2 cellular contexts compared by ENCODE assay signal in the genomic region with DNA sequence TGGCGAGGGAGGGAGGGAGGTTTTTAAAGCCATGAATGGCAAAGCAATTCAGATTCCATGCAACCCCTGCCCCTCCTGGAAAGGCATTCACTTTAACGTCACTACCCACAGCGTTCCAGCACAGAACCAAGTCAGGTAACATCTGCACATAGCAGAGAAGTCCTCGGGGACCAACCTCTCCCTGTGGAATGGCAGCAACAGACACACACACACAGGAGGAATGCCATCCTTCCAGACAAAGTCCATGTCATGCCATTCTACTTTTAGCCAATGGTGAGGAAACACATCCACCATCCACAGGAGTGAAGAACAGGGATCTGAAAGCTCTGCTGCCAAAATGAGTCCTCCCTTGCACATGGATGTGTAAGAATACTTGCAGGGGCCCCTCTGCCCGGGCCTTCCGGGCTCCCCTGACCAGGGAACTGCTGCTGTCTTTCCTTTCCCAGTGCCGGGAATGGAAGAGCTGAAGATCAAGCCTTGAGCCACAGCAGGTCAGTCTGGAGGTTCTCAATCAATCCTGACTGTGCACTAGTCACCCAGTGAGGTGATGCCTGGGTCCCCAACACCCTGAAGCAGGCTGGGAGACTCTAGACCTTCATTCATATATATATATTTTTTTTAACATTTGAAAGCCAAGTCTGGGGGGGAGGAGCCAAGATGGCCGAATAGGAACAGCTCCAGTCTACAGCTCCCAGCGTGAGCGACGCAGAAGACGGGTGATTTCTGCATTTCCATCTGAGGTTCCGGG.
TF ChIP-seq lines count a peak whose summit lies in the region.

No MANE protein-coding gene starts in this region.

TF ChIP-seq in GM23338, 12 proteins besides CTCF, POLR2A, EP300 and RAD21:
- TF ChIP-seq CREB1 (CRISPR knock-in tag; IDR thresholded peaks at IDR 0.05; ENCODE audit: low read depth): no peak
- TF ChIP-seq ZNF331 (CRISPR knock-in tag; IDR thresholded peaks at IDR 0.05; ENCODE audit: low read depth): no peak
- TF ChIP-seq, protein P1, sequence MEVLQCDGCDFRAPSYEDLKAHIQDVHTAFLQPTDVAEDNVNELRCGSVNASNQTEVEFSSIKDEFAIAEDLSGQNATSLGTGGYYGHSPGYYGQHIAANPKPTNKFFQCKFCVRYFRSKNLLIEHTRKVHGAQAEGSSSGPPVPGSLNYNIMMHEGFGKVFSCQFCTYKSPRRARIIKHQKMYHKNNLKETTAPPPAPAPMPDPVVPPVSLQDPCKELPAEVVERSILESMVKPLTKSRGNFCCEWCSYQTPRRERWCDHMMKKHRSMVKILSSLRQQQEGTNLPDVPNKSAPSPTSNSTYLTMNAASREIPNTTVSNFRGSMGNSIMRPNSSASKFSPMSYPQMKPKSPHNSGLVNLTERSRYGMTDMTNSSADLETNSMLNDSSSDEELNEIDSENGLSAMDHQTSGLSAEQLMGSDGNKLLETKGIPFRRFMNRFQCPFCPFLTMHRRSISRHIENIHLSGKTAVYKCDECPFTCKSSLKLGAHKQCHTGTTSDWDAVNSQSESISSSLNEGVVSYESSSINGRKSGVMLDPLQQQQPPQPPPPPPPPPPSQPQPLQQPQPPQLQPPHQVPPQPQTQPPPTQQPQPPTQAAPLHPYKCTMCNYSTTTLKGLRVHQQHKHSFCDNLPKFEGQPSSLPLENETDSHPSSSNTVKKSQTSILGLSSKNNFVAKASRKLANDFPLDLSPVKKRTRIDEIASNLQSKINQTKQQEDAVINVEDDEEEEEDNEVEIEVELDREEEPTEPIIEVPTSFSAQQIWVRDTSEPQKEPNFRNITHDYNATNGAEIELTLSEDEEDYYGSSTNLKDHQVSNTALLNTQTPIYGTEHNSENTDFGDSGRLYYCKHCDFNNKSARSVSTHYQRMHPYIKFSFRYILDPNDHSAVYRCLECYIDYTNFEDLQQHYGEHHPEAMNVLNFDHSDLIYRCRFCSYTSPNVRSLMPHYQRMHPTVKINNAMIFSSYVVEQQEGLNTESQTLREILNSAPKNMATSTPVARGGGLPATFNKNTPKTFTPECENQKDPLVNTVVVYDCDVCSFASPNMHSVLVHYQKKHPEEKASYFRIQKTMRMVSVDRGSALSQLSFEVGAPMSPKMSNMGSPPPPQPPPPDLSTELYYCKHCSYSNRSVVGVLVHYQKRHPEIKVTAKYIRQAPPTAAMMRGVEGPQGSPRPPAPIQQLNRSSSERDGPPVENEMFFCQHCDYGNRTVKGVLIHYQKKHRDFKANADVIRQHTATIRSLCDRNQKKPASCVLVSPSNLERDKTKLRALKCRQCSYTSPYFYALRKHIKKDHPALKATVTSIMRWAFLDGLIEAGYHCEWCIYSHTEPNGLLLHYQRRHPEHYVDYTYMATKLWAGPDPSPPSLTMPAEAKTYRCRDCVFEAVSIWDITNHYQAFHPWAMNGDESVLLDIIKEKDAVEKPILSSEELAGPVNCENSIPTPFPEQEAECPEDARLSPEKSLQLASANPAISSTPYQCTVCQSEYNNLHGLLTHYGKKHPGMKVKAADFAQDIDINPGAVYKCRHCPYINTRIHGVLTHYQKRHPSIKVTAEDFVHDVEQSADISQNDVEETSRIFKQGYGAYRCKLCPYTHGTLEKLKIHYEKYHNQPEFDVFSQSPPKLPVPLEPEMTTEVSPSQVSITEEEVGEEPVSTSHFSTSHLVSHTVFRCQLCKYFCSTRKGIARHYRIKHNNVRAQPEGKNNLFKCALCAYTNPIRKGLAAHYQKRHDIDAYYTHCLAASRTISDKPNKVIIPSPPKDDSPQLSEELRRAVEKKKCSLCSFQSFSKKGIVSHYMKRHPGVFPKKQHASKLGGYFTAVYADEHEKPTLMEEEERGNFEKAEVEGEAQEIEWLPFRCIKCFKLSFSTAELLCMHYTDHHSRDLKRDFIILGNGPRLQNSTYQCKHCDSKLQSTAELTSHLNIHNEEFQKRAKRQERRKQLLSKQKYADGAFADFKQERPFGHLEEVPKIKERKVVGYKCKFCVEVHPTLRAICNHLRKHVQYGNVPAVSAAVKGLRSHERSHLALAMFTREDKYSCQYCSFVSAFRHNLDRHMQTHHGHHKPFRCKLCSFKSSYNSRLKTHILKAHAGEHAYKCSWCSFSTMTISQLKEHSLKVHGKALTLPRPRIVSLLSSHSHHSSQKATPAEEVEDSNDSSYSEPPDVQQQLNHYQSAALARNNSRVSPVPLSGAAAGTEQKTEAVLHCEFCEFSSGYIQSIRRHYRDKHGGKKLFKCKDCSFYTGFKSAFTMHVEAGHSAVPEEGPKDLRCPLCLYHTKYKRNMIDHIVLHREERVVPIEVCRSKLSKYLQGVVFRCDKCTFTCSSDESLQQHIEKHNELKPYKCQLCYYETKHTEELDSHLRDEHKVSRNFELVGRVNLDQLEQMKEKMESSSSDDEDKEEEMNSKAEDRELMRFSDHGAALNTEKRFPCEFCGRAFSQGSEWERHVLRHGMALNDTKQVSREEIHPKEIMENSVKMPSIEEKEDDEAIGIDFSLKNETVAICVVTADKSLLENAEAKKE (CRISPR knock-in tag; IDR thresholded peaks at IDR 0.05): no peak
- TF ChIP-seq, protein P2, sequence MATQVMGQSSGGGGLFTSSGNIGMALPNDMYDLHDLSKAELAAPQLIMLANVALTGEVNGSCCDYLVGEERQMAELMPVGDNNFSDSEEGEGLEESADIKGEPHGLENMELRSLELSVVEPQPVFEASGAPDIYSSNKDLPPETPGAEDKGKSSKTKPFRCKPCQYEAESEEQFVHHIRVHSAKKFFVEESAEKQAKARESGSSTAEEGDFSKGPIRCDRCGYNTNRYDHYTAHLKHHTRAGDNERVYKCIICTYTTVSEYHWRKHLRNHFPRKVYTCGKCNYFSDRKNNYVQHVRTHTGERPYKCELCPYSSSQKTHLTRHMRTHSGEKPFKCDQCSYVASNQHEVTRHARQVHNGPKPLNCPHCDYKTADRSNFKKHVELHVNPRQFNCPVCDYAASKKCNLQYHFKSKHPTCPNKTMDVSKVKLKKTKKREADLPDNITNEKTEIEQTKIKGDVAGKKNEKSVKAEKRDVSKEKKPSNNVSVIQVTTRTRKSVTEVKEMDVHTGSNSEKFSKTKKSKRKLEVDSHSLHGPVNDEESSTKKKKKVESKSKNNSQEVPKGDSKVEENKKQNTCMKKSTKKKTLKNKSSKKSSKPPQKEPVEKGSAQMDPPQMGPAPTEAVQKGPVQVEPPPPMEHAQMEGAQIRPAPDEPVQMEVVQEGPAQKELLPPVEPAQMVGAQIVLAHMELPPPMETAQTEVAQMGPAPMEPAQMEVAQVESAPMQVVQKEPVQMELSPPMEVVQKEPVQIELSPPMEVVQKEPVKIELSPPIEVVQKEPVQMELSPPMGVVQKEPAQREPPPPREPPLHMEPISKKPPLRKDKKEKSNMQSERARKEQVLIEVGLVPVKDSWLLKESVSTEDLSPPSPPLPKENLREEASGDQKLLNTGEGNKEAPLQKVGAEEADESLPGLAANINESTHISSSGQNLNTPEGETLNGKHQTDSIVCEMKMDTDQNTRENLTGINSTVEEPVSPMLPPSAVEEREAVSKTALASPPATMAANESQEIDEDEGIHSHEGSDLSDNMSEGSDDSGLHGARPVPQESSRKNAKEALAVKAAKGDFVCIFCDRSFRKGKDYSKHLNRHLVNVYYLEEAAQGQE (IDR thresholded peaks at IDR 0.05; ENCODE audit: unreplicated experiment): no peak

TF ChIP-seq in K562, 482 proteins besides CTCF, POLR2A, EP300 and RAD21:
- no peak for TF ChIP-seq ZNF140 (CRISPR knock-in tag; IDR thresholded peaks at IDR 0.05)
- TF ChIP-seq ZNF431 (CRISPR knock-in tag; IDR thresholded peaks at IDR 0.05): no peak
- no peak for TF ChIP-seq BMI1 (IDR thresholded peaks at IDR 0.05; ENCODE audit: low read length)
- TF ChIP-seq HEY1 (CRISPR knock-in tag; IDR thresholded peaks at IDR 0.05; ENCODE audit: borderline replicate concordance): no peak
- no peak for TF ChIP-seq PTBP1 (IDR thresholded peaks at IDR 0.05; ENCODE audit: low read depth, low read length)
- TF ChIP-seq FOXA3 (CRISPR knock-in tag; conservative IDR thresholded peaks at IDR 0.05 in 1 of 2, IDR thresholded peaks at IDR 0.05 in 1 of 2): no peak
- TF ChIP-seq NFATC3 (IDR thresholded peaks at IDR 0.05): no peak
- no peak for TF ChIP-seq NFE2L1 (tag; IDR thresholded peaks at IDR 0.05; ENCODE audit: borderline replicate concordance, low read depth)
- TF ChIP-seq ZNF408 (CRISPR knock-in tag; IDR thresholded peaks at IDR 0.05; ENCODE audit: low read depth): no peak
- TF ChIP-seq ZNF586 (CRISPR knock-in tag; conservative IDR thresholded peaks at IDR 0.05): no peak
- TF ChIP-seq ZNF146 (CRISPR knock-in tag; IDR thresholded peaks at IDR 0.05; ENCODE audit: unreplicated experiment): no peak
- no peak for TF ChIP-seq PHF8 (IDR thresholded peaks at IDR 0.05; ENCODE audit: borderline replicate concordance, low read length)
- no peak for TF ChIP-seq BRD4 (IDR thresholded peaks at IDR 0.05)
- TF ChIP-seq, protein P3, sequence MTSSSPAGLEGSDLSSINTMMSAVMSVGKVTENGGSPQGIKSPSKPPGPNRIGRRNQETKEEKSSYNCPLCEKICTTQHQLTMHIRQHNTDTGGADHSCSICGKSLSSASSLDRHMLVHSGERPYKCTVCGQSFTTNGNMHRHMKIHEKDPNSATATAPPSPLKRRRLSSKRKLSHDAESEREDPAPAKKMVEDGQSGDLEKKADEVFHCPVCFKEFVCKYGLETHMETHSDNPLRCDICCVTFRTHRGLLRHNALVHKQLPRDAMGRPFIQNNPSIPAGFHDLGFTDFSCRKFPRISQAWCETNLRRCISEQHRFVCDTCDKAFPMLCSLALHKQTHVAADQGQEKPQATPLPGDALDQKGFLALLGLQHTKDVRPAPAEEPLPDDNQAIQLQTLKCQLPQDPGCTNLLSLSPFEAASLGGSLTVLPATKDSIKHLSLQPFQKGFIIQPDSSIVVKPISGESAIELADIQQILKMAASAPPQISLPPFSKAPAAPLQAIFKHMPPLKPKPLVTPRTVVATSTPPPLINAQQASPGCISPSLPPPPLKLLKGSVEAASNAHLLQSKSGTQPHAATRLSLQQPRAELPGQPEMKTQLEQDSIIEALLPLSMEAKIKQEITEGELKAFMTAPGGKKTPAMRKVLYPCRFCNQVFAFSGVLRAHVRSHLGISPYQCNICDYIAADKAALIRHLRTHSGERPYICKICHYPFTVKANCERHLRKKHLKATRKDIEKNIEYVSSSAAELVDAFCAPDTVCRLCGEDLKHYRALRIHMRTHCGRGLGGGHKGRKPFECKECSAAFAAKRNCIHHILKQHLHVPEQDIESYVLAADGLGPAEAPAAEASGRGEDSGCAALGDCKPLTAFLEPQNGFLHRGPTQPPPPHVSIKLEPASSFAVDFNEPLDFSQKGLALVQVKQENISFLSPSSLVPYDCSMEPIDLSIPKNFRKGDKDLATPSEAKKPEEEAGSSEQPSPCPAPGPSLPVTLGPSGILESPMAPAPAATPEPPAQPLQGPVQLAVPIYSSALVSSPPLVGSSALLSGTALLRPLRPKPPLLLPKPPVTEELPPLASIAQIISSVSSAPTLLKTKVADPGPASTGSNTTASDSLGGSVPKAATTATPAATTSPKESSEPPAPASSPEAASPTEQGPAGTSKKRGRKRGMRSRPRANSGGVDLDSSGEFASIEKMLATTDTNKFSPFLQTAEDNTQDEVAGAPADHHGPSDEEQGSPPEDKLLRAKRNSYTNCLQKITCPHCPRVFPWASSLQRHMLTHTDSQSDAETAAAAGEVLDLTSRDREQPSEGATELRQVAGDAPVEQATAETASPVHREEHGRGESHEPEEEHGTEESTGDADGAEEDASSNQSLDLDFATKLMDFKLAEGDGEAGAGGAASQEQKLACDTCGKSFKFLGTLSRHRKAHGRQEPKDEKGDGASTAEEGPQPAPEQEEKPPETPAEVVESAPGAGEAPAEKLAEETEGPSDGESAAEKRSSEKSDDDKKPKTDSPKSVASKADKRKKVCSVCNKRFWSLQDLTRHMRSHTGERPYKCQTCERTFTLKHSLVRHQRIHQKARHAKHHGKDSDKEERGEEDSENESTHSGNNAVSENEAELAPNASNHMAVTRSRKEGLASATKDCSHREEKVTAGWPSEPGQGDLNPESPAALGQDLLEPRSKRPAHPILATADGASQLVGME (CRISPR knock-in tag; IDR thresholded peaks at IDR 0.05): no peak
